ENCODE assay signal across 23 cellular contexts in genomic region chr10:57145548-57145947, GRCh38.
DNase-seq lines count a peak whose midpoint lies in the region; ATAC-seq lines count a peak whose summit lies in the region.
"Had no signal": no experiment of that assay in that cellular context is flagged by ENCODE, and none has a peak within 500 bp of the region (broad histone marks: within the 10 kb centered on the region; RNA-seq: fewer than 3 reads in every experiment).

No MANE protein-coding gene starts in this region.

- ATAC-seq in GM18520 (IDR thresholded peaks at IDR 0.05; ENCODE audit: unreplicated experiment), result peak; percentile 69
- peak; percentile 84 for ATAC-seq in GM21515 (IDR thresholded peaks at IDR 0.05; ENCODE audit: unreplicated experiment)
- ATAC-seq in HG02840 (IDR thresholded peaks at IDR 0.05; ENCODE audit: low FRiP score, unreplicated experiment), result peak; percentile 83
- peak; percentile 67 for ATAC-seq in HG03432 (IDR thresholded peaks at IDR 0.05; ENCODE audit: unreplicated experiment)
- ATAC-seq: activated T-helper 17 cell treated with anti-CD3 and anti-CD28 coated beads, Interleukin-2, amount 50 U/mL, for 72 hours had no signal

- no peak overlapping the region for H3K4me2 ChIP-seq in mesenchymal stem cell (ENCODE audit: low read length, poor library complexity, severe bottlenecking)

- H2BK5ac ChIP-seq in mesenchymal stem cell (ENCODE audit: low read depth, low read length, poor library complexity, severe bottlenecking), result no peak overlapping the region

- DNase-seq in EL (no peak), mesenchymal stem cell (no peak), T-helper 9 cell (no peak)
- no peak for DNase-seq in central memory CD4-positive, alpha-beta T cell
- DNase-seq: activated CD4-positive, alpha-beta T cell treated with anti-CD3 and anti-CD28 coated beads, Interleukin-2, amount 10 ng/mL, durations not matched to agents 7 days and 5 days; BE2C; caudate nucleus; COR-L47; dermis blood vessel endothelial cell; DND-41; HFFc6; mammary epithelial cell; NCI-H1436; NCI-H69; RPMI8226; T-helper 2 cell had no signal

- no peaks in the 10 kb centered on the region for H3K36me3 ChIP-seq in mesenchymal stem cell (ENCODE audit: control insufficient read depth in 1 of 2, insufficient read depth in 2 of 2, low read depth in 1 of 2, low read length in 2 of 2)
- H3K36me3 ChIP-seq: ascending aorta, BE2C had no signal

- no peak overlapping the region for H3K18ac ChIP-seq in mesenchymal stem cell (ENCODE audit: low read depth in 1 of 2, low read length in 2 of 2)

- no peak overlapping the region for H3K23ac ChIP-seq in mesenchymal stem cell (ENCODE audit: low read length in 2 of 2)

- no peak overlapping the region for H3K27ac ChIP-seq in mesenchymal stem cell (ENCODE audit: low read length, poor library complexity, severe bottlenecking)
- H3K27ac ChIP-seq: ascending aorta, SK-N-MC had no signal

- H2BK120ac ChIP-seq in mesenchymal stem cell (ENCODE audit: low read depth, low read length), result no peak overlapping the region

- no peak overlapping the region for H3K9ac ChIP-seq in mesenchymal stem cell (ENCODE audit: low read length)

- no peak overlapping the region for H4K91ac ChIP-seq in mesenchymal stem cell (ENCODE audit: low read length)

- no peaks in the 10 kb centered on the region for H3K9me3 ChIP-seq in mesenchymal stem cell (ENCODE audit: control insufficient read depth, low read length)
- H3K9me3 ChIP-seq: ascending aorta, BE2C had no signal

- H2BK12ac ChIP-seq in mesenchymal stem cell (ENCODE audit: low read length in 2 of 2), result no peak overlapping the region

- no peak overlapping the region for H3K4me3 ChIP-seq in mesenchymal stem cell (ENCODE audit: insufficient read depth in 1 of 2, low read depth in 1 of 2, low read length in 2 of 2)
- H3K4me3 ChIP-seq: ascending aorta, SK-N-MC had no signal

- no peak overlapping the region for H4K8ac ChIP-seq in mesenchymal stem cell (ENCODE audit: low read length)

- H3K79me1 ChIP-seq in mesenchymal stem cell (replicated peaks; ENCODE audit: low read length, poor library complexity, severe bottlenecking), result no peaks in the 10 kb centered on the region

- no peak overlapping the region for H2BK15ac ChIP-seq in mesenchymal stem cell (ENCODE audit: low read depth, poor library complexity, severe bottlenecking)

- no peak overlapping the region for H2AFZ ChIP-seq in mesenchymal stem cell (ENCODE audit: low read depth, low read length)

- H3K4ac ChIP-seq in mesenchymal stem cell (ENCODE audit: low read depth in 1 of 2, low read length in 2 of 2), result no peak overlapping the region

- no peaks in the 10 kb centered on the region for H3K27me3 ChIP-seq in mesenchymal stem cell (ENCODE audit: control insufficient read depth in 1 of 2, insufficient read depth in 1 of 2, low read length in 2 of 2)
- H3K27me3 ChIP-seq: ascending aorta, BE2C had no signal

- H3K4me1 ChIP-seq in mesenchymal stem cell (ENCODE audit: control insufficient read depth, insufficient read depth, low read depth, low read length), result no peaks in the 10 kb centered on the region
- H3K4me1 ChIP-seq: ascending aorta, BE2C had no signal

- H3K14ac ChIP-seq in mesenchymal stem cell (ENCODE audit: low read length in 2 of 2), result no peak overlapping the region

- no peak overlapping the region for H2AK5ac ChIP-seq in mesenchymal stem cell (ENCODE audit: low read length, severe bottlenecking)
